In genomic region chr18:76177160-76177559, GRCh38 we compare ENCODE assay signal across 1 cellular context.
TF ChIP-seq lines count a peak whose summit lies in the region.

No MANE protein-coding gene starts in this region.

TF ChIP-seq in HepG2, 621 proteins besides CTCF, POLR2A, EP300 and RAD21 (continued from another document):
- no peak for TF ChIP-seq AHDC1 (CRISPR knock-in tag; IDR thresholded peaks at IDR 0.05; ENCODE audit: borderline replicate concordance)
- TF ChIP-seq YEATS4 (CRISPR knock-in tag; IDR thresholded peaks at IDR 0.05; ENCODE audit: borderline replicate concordance) = no peak
- no peak for TF ChIP-seq ZBTB7B (CRISPR knock-in tag; IDR thresholded peaks at IDR 0.05)
- TF ChIP-seq CSRNP1 (CRISPR knock-in tag; IDR thresholded peaks at IDR 0.05) = no peak
- TF ChIP-seq MEF2D (CRISPR knock-in tag; IDR thresholded peaks at IDR 0.05) = no peak
- TF ChIP-seq ZBTB8A (CRISPR knock-in tag; IDR thresholded peaks at IDR 0.05; ENCODE audit: borderline replicate concordance, low read depth) = no peak
